8 cellular contexts compared by ENCODE assay signal in genomic region chr2:30026091-30027055, GRCh38.
A peak's percentile ranks its signal among the peaks of the same experiment; 100 is the strongest.
DNase-seq lines count a peak whose midpoint lies in the region; ATAC-seq and TF ChIP-seq lines count a peak whose summit lies in the region.

No MANE protein-coding gene starts in this region.

- peak; percentile 76 for TF ChIP-seq CTCF in GM06990 (IDR thresholded peaks at IDR 0.05; ENCODE audit: insufficient read depth, low read length, poor library complexity, severe bottlenecking)
- TF ChIP-seq CTCF in mesothelial cell of epicardium (IDR thresholded peaks at IDR 0.05; ENCODE audit: unreplicated experiment), result peak; percentile 53

- ATAC-seq in HG03175 (IDR thresholded peaks at IDR 0.05; ENCODE audit: unreplicated experiment) (no peak), HG03095 (IDR thresholded peaks at IDR 0.05; ENCODE audit: unreplicated experiment) (no peak)

- H3K27me3 ChIP-seq in GM06990 (replicated peaks; ENCODE audit: control insufficient read depth, insufficient read depth, low read length), result no peaks in the 10 kb centered on the region; the same call in none of the 2 replicates

- H3K4me1 Mint-ChIP-seq in mesothelial cell of epicardium, result peaks cover 20% of the 10 kb centered on the region
- H3K4me1 Mint-ChIP-seq in activated T-helper 2 cell treated with anti-CD3 and anti-CD28 coated beads, Interferon-gamma antibody, Interleukin-2, Interleukin-4, amounts not matched to agents 10 μg/mL and 5 μg/mL and 100 μg/mL, durations not matched to agents 14 hours and 24 hours and 36 hours (ENCODE audit: low read depth), result no peaks in the 10 kb centered on the region

- no peak overlapping the region for H3K4me3 Mint-ChIP-seq in mesothelial cell of epicardium
- no peak overlapping the region for H3K4me3 Mint-ChIP-seq in activated T-helper 2 cell treated with anti-CD3 and anti-CD28 coated beads, Interferon-gamma antibody, Interleukin-2, Interleukin-4, amounts not matched to agents 10 μg/mL and 5 μg/mL and 100 μg/mL, durations not matched to agents 14 hours and 24 hours and 36 hours (ENCODE audit: low read depth)

- no peak overlapping the region for H3K4me3 ChIP-seq in GM06990 (replicated peaks; ENCODE audit: low read depth, low read length)

- no peaks in the 10 kb centered on the region for H3K9me3 Mint-ChIP-seq in mesothelial cell of epicardium
- no peaks in the 10 kb centered on the region for H3K9me3 Mint-ChIP-seq in activated T-helper 2 cell treated with anti-CD3 and anti-CD28 coated beads, Interferon-gamma antibody, Interleukin-2, Interleukin-4, amounts not matched to agents 10 μg/mL and 5 μg/mL and 100 μg/mL, durations not matched to agents 14 hours and 24 hours and 36 hours

- DNase-seq in 8988T (peak; percentile 50), GM06990 (ENCODE audit: extremely low read depth, insufficient read length) (no peak), NCI-H69 (lab: John Stamatoyannopoulos, UW) (peak; percentile 63), ecto neural progenitor cell (ENCODE audit: low spot score) (peak; percentile 77), mesothelial cell of epicardium (ENCODE audit: low spot score in 2 of 2, unreplicated experiment in 2 of 2) (peak; percentile 54 to 78)
- DNase-seq in activated T-helper 2 cell treated with anti-CD3 and anti-CD28 coated beads, Interferon-gamma antibody, Interleukin-2, Interleukin-4, amounts not matched to agents 10 μg/mL and 5 μg/mL and 100 μg/mL, durations not matched to agents 14 hours and 24 hours and 36 hours (ENCODE audit: low spot score), result no peak

- H3K36me3 ChIP-seq in GM06990 (ENCODE audit: control insufficient read depth, insufficient read depth, low read length), result no peaks in the 10 kb centered on the region

- intact Hi-C loops in activated T-helper 2 cell treated with anti-CD3 and anti-CD28 coated beads, Interferon-gamma antibody, Interleukin-2, Interleukin-4, amounts not matched to agents 10 μg/mL and 5 μg/mL and 100 μg/mL, durations not matched to agents 14 hours and 24 hours and 36 hours (cut with micrococcal nuclease), result no loop called here

- H3K36me3 Mint-ChIP-seq in mesothelial cell of epicardium, result no peaks in the 10 kb centered on the region
- no peaks in the 10 kb centered on the region for H3K36me3 Mint-ChIP-seq in activated T-helper 2 cell treated with anti-CD3 and anti-CD28 coated beads, Interferon-gamma antibody, Interleukin-2, Interleukin-4, amounts not matched to agents 10 μg/mL and 5 μg/mL and 100 μg/mL, durations not matched to agents 14 hours and 24 hours and 36 hours (ENCODE audit: low read depth)

- peaks cover 27% of the 10 kb centered on the region for H3K27me3 Mint-ChIP-seq in mesothelial cell of epicardium (ENCODE audit: low read depth)
- peaks cover 8% of the 10 kb centered on the region for H3K27me3 Mint-ChIP-seq in activated T-helper 2 cell treated with anti-CD3 and anti-CD28 coated beads, Interferon-gamma antibody, Interleukin-2, Interleukin-4, amounts not matched to agents 10 μg/mL and 5 μg/mL and 100 μg/mL, durations not matched to agents 14 hours and 24 hours and 36 hours (ENCODE audit: low read depth)

- H3K27ac Mint-ChIP-seq in mesothelial cell of epicardium, result no peak overlapping the region
- H3K27ac Mint-ChIP-seq in activated T-helper 2 cell treated with anti-CD3 and anti-CD28 coated beads, Interferon-gamma antibody, Interleukin-2, Interleukin-4, amounts not matched to agents 10 μg/mL and 5 μg/mL and 100 μg/mL, durations not matched to agents 14 hours and 24 hours and 36 hours, result no peak overlapping the region

Comparison
In these comparisons a context has a peak if more than half of its experiments do, and no peak if none do; other contexts are left out.
1. DNase-seq: peak in 8988T (single experiment), NCI-H69 (single experiment), ecto neural progenitor cell (single experiment) and mesothelial cell of epicardium (2 of 2); none in GM06990 (single experiment) and activated T-helper 2 cell treated with anti-CD3 and anti-CD28 coated beads, Interferon-gamma antibody, Interleukin-2, Interleukin-4, amounts not matched to agents 10 μg/mL and 5 μg/mL and 100 μg/mL, durations not matched to agents 14 hours and 24 hours and 36 hours (single experiment).